Comparison of ENCODE assay signal across 12 cellular contexts in the genomic region with DNA sequence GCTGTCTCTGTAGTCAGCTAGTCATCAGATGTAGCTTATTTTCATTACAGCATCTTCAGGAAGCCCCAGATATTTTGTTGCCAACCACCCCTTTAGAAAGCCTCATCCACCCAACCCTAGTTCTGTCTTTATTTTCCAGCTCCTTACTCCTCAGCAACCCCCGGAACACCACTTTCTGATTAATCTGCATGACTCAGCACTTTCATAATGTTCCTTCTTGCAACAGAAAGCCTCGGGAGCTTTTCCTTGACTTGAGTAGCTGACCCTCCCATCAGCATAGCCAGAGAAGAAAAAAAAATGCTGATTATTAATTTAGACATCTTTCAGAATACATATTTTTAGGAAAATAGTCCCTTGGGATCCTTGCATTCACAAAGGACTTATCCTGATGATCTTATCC.
DNase-seq lines count a peak whose midpoint lies in the region; FAIRE-seq and TF ChIP-seq lines count a peak whose summit lies in the region.
"Had no signal": no experiment of that assay in that cellular context is flagged by ENCODE, and none has a peak within 500 bp of the region (broad histone marks: within the 10 kb centered on the region; RNA-seq: fewer than 3 reads in every experiment).

No MANE protein-coding gene starts in this region.

- H3K4me2 ChIP-seq in fibroblast of lung (ENCODE audit: extremely low read depth, insufficient read depth, low read length) = no peak overlapping the region

- H3K27ac ChIP-seq in fibroblast of lung (ENCODE audit: insufficient read depth, low read length) (peak overlapping the region; percentile 64), Peyer's patch (no peak overlapping the region), small intestine (ENCODE audit: low read depth in 1 of 2, low read length in 1 of 2) (no peak overlapping the region)

- H3K27me3 ChIP-seq in fibroblast of lung (ENCODE audit: control insufficient read depth, insufficient read depth, low read length) (no peaks in the 10 kb centered on the region), Peyer's patch (no peaks in the 10 kb centered on the region), small intestine (ENCODE audit: control insufficient read depth in 2 of 2, insufficient read depth in 2 of 2, low read length in 2 of 2) (no peaks in the 10 kb centered on the region)

- H3K27ac Mint-ChIP-seq in progenitor cell of endocrine pancreas = peak overlapping the region; percentile 10

- H3K9ac ChIP-seq in fibroblast of lung (ENCODE audit: insufficient read depth, low read length) = no peak overlapping the region

- no peak for TF ChIP-seq POLR2A in Peyer's patch (IDR thresholded peaks at IDR 0.05)

- WGBS in small intestine, 3 donors = 3 to 12% (median 5%) methylated on average over 2 of the region's 2 CpGs

- TF ChIP-seq CTCF in fibroblast of lung (conservative IDR thresholded peaks at IDR 0.05 in 1 of 2, IDR thresholded peaks at IDR 0.05 in 1 of 2; ENCODE audit: low read depth in 1 of 2, low read length in 2 of 2) = no peak
- no peak for TF ChIP-seq CTCF in progenitor cell of endocrine pancreas (IDR thresholded peaks at IDR 0.05; ENCODE audit: unreplicated experiment)
- TF ChIP-seq CTCF in Peyer's patch (IDR thresholded peaks at IDR 0.05) = no peak

- H3K4me3 ChIP-seq in fibroblast of lung (replicated peaks in 1 of 4; ENCODE audit: control extremely low read depth in 1 of 4, insufficient read depth in 1 of 4, low read depth in 3 of 4, low read length in 4 of 4) (no peak overlapping the region), Peyer's patch (no peak overlapping the region), small intestine (ENCODE audit: low read depth in 1 of 2, low read length in 2 of 2) (no peak overlapping the region)

- H3K4me3 Mint-ChIP-seq in progenitor cell of endocrine pancreas (ENCODE audit: low read depth) = no peak overlapping the region

- no peak for FAIRE-seq in small intestine (lab: Jason Lieb, UNC)

- no peaks in the 10 kb centered on the region for H3K27me3 Mint-ChIP-seq in progenitor cell of endocrine pancreas

- H3K4me1 ChIP-seq in fibroblast of lung (ENCODE audit: control insufficient read depth, extremely low read depth, insufficient read depth, low read length) (peaks cover 4% of the 10 kb centered on the region), Peyer's patch (no peaks in the 10 kb centered on the region), small intestine (ENCODE audit: control insufficient read depth in 2 of 2, insufficient read depth in 1 of 2, low read depth in 1 of 2, low read length in 1 of 2) (no peaks in the 10 kb centered on the region)

- no peaks in the 10 kb centered on the region for H3K79me2 ChIP-seq in fibroblast of lung (ENCODE audit: control insufficient read depth, insufficient read depth, low read length)

- DNase-seq in ELR (ENCODE audit: low read depth) (peak; percentile 84), OCI-M1 (lab: John Stamatoyannopoulos, UW) (peak; percentile 63), fibroblast of lung (ENCODE audit: low read depth in 2 of 2) (peak; percentile 82 to 89), progenitor cell of endocrine pancreas (ENCODE audit: low spot score, unreplicated experiment) (no peak), D341Med (ENCODE audit: low spot score) (no peak), Peyer's patch (no peak), small intestine (no peak)
- DNase-seq in activated CD8-positive, alpha-beta memory T cell treated with anti-CD3 and anti-CD28 coated beads, Interleukin-2, amount 50 U/mL, for 48 hours = no peak
- DNase-seq: activated naive CD4-positive, alpha-beta T cell treated with Interleukin-2 at 50 U/mL for 16 hours; effector memory CD4-positive, alpha-beta T cell; GDM1; RPMI8226 had no signal

- H2AFZ ChIP-seq in fibroblast of lung (ENCODE audit: low read length) = peak overlapping the region; percentile 7

- H3K36me3 Mint-ChIP-seq in progenitor cell of endocrine pancreas (ENCODE audit: insufficient read depth) = no peaks in the 10 kb centered on the region

- H3K36me3 ChIP-seq in fibroblast of lung (ENCODE audit: control insufficient read depth, insufficient read depth, low read length) (no peaks in the 10 kb centered on the region), Peyer's patch (no peaks in the 10 kb centered on the region), small intestine (ENCODE audit: control insufficient read depth in 2 of 2, insufficient read depth in 2 of 2, low read length in 2 of 2) (no peaks in the 10 kb centered on the region)

- H3K4me1 Mint-ChIP-seq in progenitor cell of endocrine pancreas (ENCODE audit: low read depth) = no peaks in the 10 kb centered on the region

- H3K9me3 ChIP-seq in fibroblast of lung (ENCODE audit: control insufficient read depth, insufficient read depth, low read depth, low read length) (no peaks in the 10 kb centered on the region), Peyer's patch (no peaks in the 10 kb centered on the region), small intestine (ENCODE audit: control insufficient read depth, low read depth) (no peaks in the 10 kb centered on the region)

- no peaks in the 10 kb centered on the region for H4K20me1 ChIP-seq in fibroblast of lung (ENCODE audit: control insufficient read depth, extremely low read depth, insufficient read depth, low read length)

- peaks cover 3% of the 10 kb centered on the region for H3K9me3 Mint-ChIP-seq in progenitor cell of endocrine pancreas (ENCODE audit: low read depth)

Comparison
In these comparisons a context has a peak if more than half of its experiments do, and no peak if none do; other contexts are left out.
1. DNase-seq: peak in ELR (single experiment), OCI-M1 (single experiment) and fibroblast of lung (2 of 2); none in progenitor cell of endocrine pancreas (single experiment), D341Med (single experiment), Peyer's patch (0 of 3), activated CD8-positive, alpha-beta memory T cell treated with anti-CD3 and anti-CD28 coated beads, Interleukin-2, amount 50 U/mL, for 48 hours (single experiment) and small intestine (single experiment).